Comparison of ENCODE assay signal across 12 cellular contexts in genomic region chr2:23330214-23330613, GRCh38. TPM values are rescaled to one million over a fixed set of nuclear protein-coding genes. Genes with fewer than 3 reads are reported as not detected.
DNase-seq lines count a peak whose midpoint lies in the region; ATAC-seq and TF ChIP-seq lines count a peak whose summit lies in the region.
"Had no signal": no experiment of that assay in that cellular context is flagged by ENCODE, and none has a peak within 500 bp of the region (broad histone marks: within the 10 kb centered on the region; RNA-seq: fewer than 3 reads in every experiment).

No MANE protein-coding gene starts in this region.

- peak; percentile 49 for DNase-seq in ACHN
- DNase-seq in NT2/D1 (ENCODE audit: low read depth, low spot score): peak; percentile 40
- DNase-seq in foreskin keratinocyte: no peak
- DNase-seq in anterior cingulate cortex (lab: John Stamatoyannopoulos, UW): no peak
- no peak for DNase-seq in effector memory CD8-positive, alpha-beta T cell
- DNase-seq: COR-L47, T-helper 2 cell had no signal

- H3K27me3 Mint-ChIP-seq in effector memory CD8-positive, alpha-beta T cell: peaks cover 9 to 46% of the 10 kb centered on the region in 2 donors

- ATAC-seq in foreskin keratinocyte (peak; percentile 58), HG03139 (IDR thresholded peaks at IDR 0.05; ENCODE audit: unreplicated experiment) (no peak)
- ATAC-seq in activated CD4-positive, CD25-positive, alpha-beta regulatory T cell treated with anti-CD3 and anti-CD28 coated beads, Interleukin-2, amount 50 U/mL, for 24 hours: no peak
- no peak for ATAC-seq in effector memory CD8-positive, alpha-beta T cell (replicated peaks)

- H3K4me1 ChIP-seq in NT2/D1 (ENCODE audit: insufficient read depth, insufficient read length) (no peaks in the 10 kb centered on the region), foreskin keratinocyte (no peaks in the 10 kb centered on the region)

- no peak overlapping the region for H3K4me3 Mint-ChIP-seq in effector memory CD8-positive, alpha-beta T cell
- H3K4me3 Mint-ChIP-seq: activated naive CD8-positive, alpha-beta T cell had no signal

- H3K36me3 ChIP-seq in NT2/D1 (ENCODE audit: insufficient read depth, insufficient read length, low read length): no peaks in the 10 kb centered on the region
- H3K36me3 ChIP-seq: neutrophil had no signal

- H3K27me3 ChIP-seq in NT2/D1 (ENCODE audit: insufficient read depth, insufficient read length): no peaks in the 10 kb centered on the region
- peaks cover 3% of the 10 kb centered on the region for H3K27me3 ChIP-seq in foreskin keratinocyte
- H3K27me3 ChIP-seq: neutrophil had no signal

- H3K9me3 Mint-ChIP-seq in effector memory CD8-positive, alpha-beta T cell: no peaks in the 10 kb centered on the region

- H3K9ac ChIP-seq in NT2/D1 (ENCODE audit: insufficient read length, low read depth): no peak overlapping the region

- no peak overlapping the region for H3K27ac ChIP-seq in foreskin keratinocyte
- H3K27ac ChIP-seq: neutrophil had no signal

- peaks cover under 1% of the 10 kb centered on the region for H3K36me3 Mint-ChIP-seq in effector memory CD8-positive, alpha-beta T cell (ENCODE audit: insufficient read depth)
- H3K36me3 Mint-ChIP-seq: activated naive CD8-positive, alpha-beta T cell had no signal

- no peak overlapping the region for H3K27ac Mint-ChIP-seq in effector memory CD8-positive, alpha-beta T cell
- H3K27ac Mint-ChIP-seq: activated naive CD8-positive, alpha-beta T cell had no signal

- H3K9me3 ChIP-seq in NT2/D1 (ENCODE audit: insufficient read depth, low read length): no peaks in the 10 kb centered on the region
- H3K9me3 ChIP-seq: neutrophil had no signal

- no peaks in the 10 kb centered on the region for H3K4me1 Mint-ChIP-seq in effector memory CD8-positive, alpha-beta T cell (ENCODE audit: low read depth in 2 of 2)

- no peak overlapping the region for H3K4me3 ChIP-seq in NT2/D1 (ENCODE audit: insufficient read length, low read depth)

- in situ Hi-C loops in ACHN (cut with HindIII; ENCODE audit: low pct_ligation_motif_present, low pct_unique_long_range_greater_than_20kb, low sequenced_read_pairs): no loop called here

- TF ChIP-seq CTCF in GM12874 (IDR thresholded peaks at IDR 0.05; ENCODE audit: insufficient read depth, low read depth, low read length) (peak; percentile 56), foreskin keratinocyte (conservative IDR thresholded peaks at IDR 0.05) (peak; percentile 31)

RNA-seq across cellular contexts. Expression of gene KLHL29, which starts 54.8 kb away (rescaled TPM):
- 6.3 and 6.4 TPM in 2 replicates for total RNA-seq in foreskin keratinocyte
- polyA plus RNA-seq in foreskin keratinocyte: 2.5 and 3.0 TPM in 2 replicates

Comparison
In these comparisons a context has a peak if more than half of its experiments do, and no peak if none do; other contexts are left out.
1. DNase-seq: peak in ACHN (single experiment) and NT2/D1 (single experiment); none in foreskin keratinocyte (0 of 2), anterior cingulate cortex (0 of 58) and effector memory CD8-positive, alpha-beta T cell (0 of 3).